In genomic region chr6:132750455-132751248, GRCh38 we compare ENCODE assay signal across 15 cellular contexts. TPM values are rescaled to one million over a fixed set of nuclear protein-coding genes. Genes with fewer than 3 reads are reported as not detected.
DNase-seq lines count a peak whose midpoint lies in the region; ATAC-seq lines count a peak whose summit lies in the region.
"Had no signal": no experiment of that assay in that cellular context is flagged by ENCODE, and none has a peak within 500 bp of the region (broad histone marks: within the 10 kb centered on the region; RNA-seq: fewer than 3 reads in every experiment).

No MANE protein-coding gene starts in this region.

- no peak overlapping the region for H3K27ac Mint-ChIP-seq in activated T-helper 2 cell treated with anti-CD3 and anti-CD28 coated beads, Interferon-gamma antibody, Interleukin-2, Interleukin-4, amounts not matched to agents 10 μg/mL and 5 μg/mL and 100 μg/mL, durations not matched to agents 14 hours and 24 hours and 36 hours
- H3K27ac Mint-ChIP-seq: activated T-cell treated with anti-CD3 and anti-CD28 coated beads, Interleukin-2, amount 50 U/mL, for 24 hours; CD4-positive, alpha-beta T cell had no signal

- no peak overlapping the region for H3K4me3 Mint-ChIP-seq in activated T-helper 2 cell treated with anti-CD3 and anti-CD28 coated beads, Interferon-gamma antibody, Interleukin-2, Interleukin-4, amounts not matched to agents 10 μg/mL and 5 μg/mL and 100 μg/mL, durations not matched to agents 14 hours and 24 hours and 36 hours (ENCODE audit: low read depth)
- H3K4me3 Mint-ChIP-seq: activated T-cell treated with anti-CD3 and anti-CD28 coated beads, Interleukin-2, amount 50 U/mL, for 24 hours; CD4-positive, alpha-beta T cell had no signal

- H3K4me1 Mint-ChIP-seq in activated T-helper 2 cell treated with anti-CD3 and anti-CD28 coated beads, Interferon-gamma antibody, Interleukin-2, Interleukin-4, amounts not matched to agents 10 μg/mL and 5 μg/mL and 100 μg/mL, durations not matched to agents 14 hours and 24 hours and 36 hours (ENCODE audit: low read depth), result peaks cover 24% of the 10 kb centered on the region

- H3K36me3 Mint-ChIP-seq in activated T-helper 2 cell treated with anti-CD3 and anti-CD28 coated beads, Interferon-gamma antibody, Interleukin-2, Interleukin-4, amounts not matched to agents 10 μg/mL and 5 μg/mL and 100 μg/mL, durations not matched to agents 14 hours and 24 hours and 36 hours (ENCODE audit: low read depth), result peaks cover 42% of the 10 kb centered on the region

- H3K9me3 Mint-ChIP-seq in activated T-helper 2 cell treated with anti-CD3 and anti-CD28 coated beads, Interferon-gamma antibody, Interleukin-2, Interleukin-4, amounts not matched to agents 10 μg/mL and 5 μg/mL and 100 μg/mL, durations not matched to agents 14 hours and 24 hours and 36 hours, result no peaks in the 10 kb centered on the region
- H3K9me3 Mint-ChIP-seq: activated T-cell treated with anti-CD3 and anti-CD28 coated beads, Interleukin-2, amount 50 U/mL, for 24 hours; CD4-positive, alpha-beta T cell had no signal

- ATAC-seq in GM19025 (IDR thresholded peaks at IDR 0.05; ENCODE audit: low read depth, unreplicated experiment), result peak; percentile 88
- ATAC-seq in HG02759 (IDR thresholded peaks at IDR 0.05; ENCODE audit: unreplicated experiment), result peak; percentile 82
- peak; percentile 87 for ATAC-seq in HG03571 (IDR thresholded peaks at IDR 0.05; ENCODE audit: unreplicated experiment)
- ATAC-seq: left ventricle myocardium superior, sciatic nerve had no signal

- intact Hi-C loops in activated T-helper 2 cell treated with anti-CD3 and anti-CD28 coated beads, Interferon-gamma antibody, Interleukin-2, Interleukin-4, amounts not matched to agents 10 μg/mL and 5 μg/mL and 100 μg/mL, durations not matched to agents 14 hours and 24 hours and 36 hours (cut with micrococcal nuclease), result no loop called here

- peak; percentile 32 for DNase-seq in CD1c-positive myeloid dendritic cell (ENCODE audit: extremely low spot score)
- no peak for DNase-seq in islet precursor cell
- no peak for DNase-seq in activated T-helper 2 cell treated with anti-CD3 and anti-CD28 coated beads, Interferon-gamma antibody, Interleukin-2, Interleukin-4, amounts not matched to agents 10 μg/mL and 5 μg/mL and 100 μg/mL, durations not matched to agents 14 hours and 24 hours and 36 hours (ENCODE audit: low spot score)
- no peak for DNase-seq in globus pallidus (ENCODE audit: low spot score)
- no peak for DNase-seq in central memory CD4-positive, alpha-beta T cell
- DNase-seq: activated T-cell treated with anti-CD3 and anti-CD28 coated beads, Interleukin-2, amount 50 U/mL, for 24 hours; CD4-positive, alpha-beta T cell; left ventricle myocardium superior; Right ventricle myocardium superior had no signal

- no peaks in the 10 kb centered on the region for H3K27me3 Mint-ChIP-seq in activated T-helper 2 cell treated with anti-CD3 and anti-CD28 coated beads, Interferon-gamma antibody, Interleukin-2, Interleukin-4, amounts not matched to agents 10 μg/mL and 5 μg/mL and 100 μg/mL, durations not matched to agents 14 hours and 24 hours and 36 hours (ENCODE audit: low read depth)
- H3K27me3 Mint-ChIP-seq: activated T-cell treated with anti-CD3 and anti-CD28 coated beads, Interleukin-2, amount 50 U/mL, for 24 hours; CD4-positive, alpha-beta T cell had no signal

RNA-seq across cellular contexts. Expression of gene VNN2, which starts 7.1 kb away (rescaled TPM):
- total RNA-seq in activated T-helper 2 cell treated with anti-CD3 and anti-CD28 coated beads, Interferon-gamma antibody, Interleukin-2, Interleukin-4, amounts not matched to agents 10 μg/mL and 5 μg/mL and 100 μg/mL, durations not matched to agents 14 hours and 24 hours and 36 hours, result 4.7 and 5.0 TPM in 2 replicates
- total RNA-seq: endothelial cell of umbilical vein, H1 had no signal

RNA-seq across cellular contexts. Expression of gene VNN1, which starts 36.8 kb away (rescaled TPM):
- total RNA-seq in activated T-helper 2 cell treated with anti-CD3 and anti-CD28 coated beads, Interferon-gamma antibody, Interleukin-2, Interleukin-4, amounts not matched to agents 10 μg/mL and 5 μg/mL and 100 μg/mL, durations not matched to agents 14 hours and 24 hours and 36 hours, result not detected in 2 replicates
- total RNA-seq: CD4-positive, alpha-beta T cell; endothelial cell of umbilical vein; H1 had no signal

RNA-seq across cellular contexts. Expression of gene SLC18B1, which starts 47.8 kb away (rescaled TPM):
- total RNA-seq in activated T-helper 2 cell treated with anti-CD3 and anti-CD28 coated beads, Interferon-gamma antibody, Interleukin-2, Interleukin-4, amounts not matched to agents 10 μg/mL and 5 μg/mL and 100 μg/mL, durations not matched to agents 14 hours and 24 hours and 36 hours, result 3.6 TPM in 2 replicates
